9 cellular contexts compared by ENCODE assay signal in genomic region chr14:73662439-73663056, GRCh38. TPM values are rescaled to one million over a fixed set of nuclear protein-coding genes. Genes with fewer than 3 reads are reported as not detected.
DNase-seq lines count a peak whose midpoint lies in the region; ATAC-seq and TF ChIP-seq lines count a peak whose summit lies in the region.
"Had no signal": no experiment of that assay in that cellular context is flagged by ENCODE, and none has a peak within 500 bp of the region (broad histone marks: within the 10 kb centered on the region; RNA-seq: fewer than 3 reads in every experiment).

No MANE protein-coding gene starts in this region.

- H3K4me1 ChIP-seq in right atrium auricular region, result no peaks in the 10 kb centered on the region

- H3K36me3 Mint-ChIP-seq in stimulated activated effector memory CD8-positive, alpha-beta T cell treated with anti-CD3 and anti-CD28 coated beads, Interleukin-12 subunit alpha, Interleukin-12 subunit beta, amount 100 ng/mL, for 72 hours, result peaks cover 5% of the 10 kb centered on the region

- H3K27ac Mint-ChIP-seq in stimulated activated effector memory CD8-positive, alpha-beta T cell treated with anti-CD3 and anti-CD28 coated beads, Interleukin-12 subunit alpha, Interleukin-12 subunit beta, amount 100 ng/mL, for 72 hours, result no peak overlapping the region
- H3K27ac Mint-ChIP-seq: stimulated activated naive B cell treated with anti-CD40 and anti-IgM and Interleukin-4, amounts not matched to agents 10 μg/mL and 1 μg/mL and 100 μg/mL, for 72 hours had no signal

- no peak overlapping the region for H3K4me3 Mint-ChIP-seq in stimulated activated effector memory CD8-positive, alpha-beta T cell treated with anti-CD3 and anti-CD28 coated beads, Interleukin-12 subunit alpha, Interleukin-12 subunit beta, amount 100 ng/mL, for 72 hours
- H3K4me3 Mint-ChIP-seq: stimulated activated naive B cell treated with anti-CD40 and anti-IgM and Interleukin-4, amounts not matched to agents 10 μg/mL and 1 μg/mL and 100 μg/mL, for 72 hours had no signal

- ATAC-seq in stimulated activated effector memory CD8-positive, alpha-beta T cell treated with anti-CD3 and anti-CD28 coated beads, Interleukin-12 subunit alpha, Interleukin-12 subunit beta, amount 100 ng/mL, for 72 hours, result no peak
- no peak for ATAC-seq in GM21529 (IDR thresholded peaks at IDR 0.05; ENCODE audit: unreplicated experiment)
- ATAC-seq: stimulated activated naive B cell treated with anti-CD40 and anti-IgM and Interleukin-4, amounts not matched to agents 10 μg/mL and 1 μg/mL and 100 μg/mL, for 72 hours had no signal

- H3K4me1 Mint-ChIP-seq in stimulated activated effector memory CD8-positive, alpha-beta T cell treated with anti-CD3 and anti-CD28 coated beads, Interleukin-12 subunit alpha, Interleukin-12 subunit beta, amount 100 ng/mL, for 72 hours, result no peaks in the 10 kb centered on the region

- H3K9me3 Mint-ChIP-seq in stimulated activated effector memory CD8-positive, alpha-beta T cell treated with anti-CD3 and anti-CD28 coated beads, Interleukin-12 subunit alpha, Interleukin-12 subunit beta, amount 100 ng/mL, for 72 hours, result no peaks in the 10 kb centered on the region
- H3K9me3 Mint-ChIP-seq: stimulated activated naive B cell treated with anti-CD40 and anti-IgM and Interleukin-4, amounts not matched to agents 10 μg/mL and 1 μg/mL and 100 μg/mL, for 72 hours had no signal

- CTCF ChIA-PET in BJ (lab: Yijun Ruan, JAX), result interaction anchor here (0.6 to 4.5 kb wide), 12 partner anchors 12 to 154 kb away, joined by 3 to 35 read pairs (median 4); no protein-coding TSS in a partner anchor

- no peak overlapping the region for H3K27ac ChIP-seq in right atrium auricular region

- TF ChIP-seq CTCF in BJ (IDR thresholded peaks at IDR 0.05; ENCODE audit: insufficient read depth, low read depth, low read length) (peak; percentile 73), right atrium auricular region (IDR thresholded peaks at IDR 0.05) (peak in 1 of 2 donors; percentile 20)

- intact Hi-C loops in cardiac septum (cut with DNase I), result no loop called here

- H3K36me3 ChIP-seq in BJ (ENCODE audit: control insufficient read depth, insufficient read depth, low read length), result peaks cover 1% of the 10 kb centered on the region; the same call in 1 of the 2 replicates
- H3K36me3 ChIP-seq in right atrium auricular region, result peaks cover 7% of the 10 kb centered on the region

- DNase-seq in BJ (ENCODE audit: low read depth), result peak; percentile 89
- peak; percentile 73 to 78 for DNase-seq in Kasumi-1 (lab: John Stamatoyannopoulos, UW)
- DNase-seq in amniotic stem cell (lab: John Stamatoyannopoulos, UW), result peak; percentile 81
- DNase-seq in left kidney (ENCODE audit: low read depth, low spot score), result peak; percentile 5
- no peak for DNase-seq in stimulated activated effector memory CD8-positive, alpha-beta T cell treated with anti-CD3 and anti-CD28 coated beads, Interleukin-12 subunit alpha, Interleukin-12 subunit beta, amount 100 ng/mL, for 72 hours (ENCODE audit: low spot score in 2 of 2)
- DNase-seq in right atrium auricular region (ENCODE audit: low spot score), result no peak
- no peak for DNase-seq in cardiac septum (ENCODE audit: low spot score)
- DNase-seq: stimulated activated naive B cell treated with anti-CD40 and anti-IgM and Interleukin-4, amounts not matched to agents 10 μg/mL and 1 μg/mL and 100 μg/mL, for 72 hours had no signal

- no peak overlapping the region for H3K4me3 ChIP-seq in BJ (ENCODE audit: low read depth, low read length)
- H3K4me3 ChIP-seq in right atrium auricular region, result no peak overlapping the region

- H3K27me3 ChIP-seq in BJ (ENCODE audit: control insufficient read depth, insufficient read depth, low read length), result no peaks in the 10 kb centered on the region
- H3K27me3 ChIP-seq in right atrium auricular region, result no peaks in the 10 kb centered on the region

- H3K9me3 ChIP-seq in right atrium auricular region, result no peaks in the 10 kb centered on the region

- POLR2A ChIA-PET in BJ (lab: Charles Lee), result no interaction called here

RNA-seq across cellular contexts. Expression of gene DNAL1, which starts 17.8 kb away (rescaled TPM):
- polyA plus RNA-seq in BJ (2011; rRNA removed), result 2.4 and 6.6 TPM in 2 replicates
- 1.2 and 1.5 TPM in 2 replicates for polyA minus RNA-seq in BJ (2011; rRNA and poly(A)+ RNA removed)
- total RNA-seq in right atrium auricular region (1 to 10 TPM; 5.7 to 7.8 TPM), cardiac septum (17.1 TPM)

RNA-seq across cellular contexts. Expression of gene ACOT6, which starts 50.2 kb away (rescaled TPM):
- polyA plus RNA-seq in BJ (2011; rRNA removed), result not detected in 2 replicates
- not detected in 2 replicates for polyA minus RNA-seq in BJ (2011; rRNA and poly(A)+ RNA removed)
- total RNA-seq in right atrium auricular region (not detected), cardiac septum (not detected)

RNA-seq across cellular contexts. Expression of gene PNMA1, which starts 51.6 kb away (rescaled TPM):
- 8.8 and 11.6 TPM in 2 replicates for polyA plus RNA-seq in BJ (2011; rRNA removed)
- 4.2 and 6.0 TPM in 2 replicates for polyA minus RNA-seq in BJ (2011; rRNA and poly(A)+ RNA removed)
- 10 to 100 TPM; 17.1 to 18.3 TPM for total RNA-seq in right atrium auricular region
- 45.9 TPM for total RNA-seq in cardiac septum

Comparison
In these comparisons a context has a peak if more than half of its experiments do, and no peak if none do; other contexts are left out.
1. DNase-seq: peak in BJ (single experiment), Kasumi-1 (2 of 2), amniotic stem cell (single experiment) and left kidney (single experiment); none in stimulated activated effector memory CD8-positive, alpha-beta T cell treated with anti-CD3 and anti-CD28 coated beads, Interleukin-12 subunit alpha, Interleukin-12 subunit beta, amount 100 ng/mL, for 72 hours (0 of 2), right atrium auricular region (single experiment) and cardiac septum (single experiment).